Comparison of ENCODE assay signal across 8 cellular contexts in the genomic region with DNA sequence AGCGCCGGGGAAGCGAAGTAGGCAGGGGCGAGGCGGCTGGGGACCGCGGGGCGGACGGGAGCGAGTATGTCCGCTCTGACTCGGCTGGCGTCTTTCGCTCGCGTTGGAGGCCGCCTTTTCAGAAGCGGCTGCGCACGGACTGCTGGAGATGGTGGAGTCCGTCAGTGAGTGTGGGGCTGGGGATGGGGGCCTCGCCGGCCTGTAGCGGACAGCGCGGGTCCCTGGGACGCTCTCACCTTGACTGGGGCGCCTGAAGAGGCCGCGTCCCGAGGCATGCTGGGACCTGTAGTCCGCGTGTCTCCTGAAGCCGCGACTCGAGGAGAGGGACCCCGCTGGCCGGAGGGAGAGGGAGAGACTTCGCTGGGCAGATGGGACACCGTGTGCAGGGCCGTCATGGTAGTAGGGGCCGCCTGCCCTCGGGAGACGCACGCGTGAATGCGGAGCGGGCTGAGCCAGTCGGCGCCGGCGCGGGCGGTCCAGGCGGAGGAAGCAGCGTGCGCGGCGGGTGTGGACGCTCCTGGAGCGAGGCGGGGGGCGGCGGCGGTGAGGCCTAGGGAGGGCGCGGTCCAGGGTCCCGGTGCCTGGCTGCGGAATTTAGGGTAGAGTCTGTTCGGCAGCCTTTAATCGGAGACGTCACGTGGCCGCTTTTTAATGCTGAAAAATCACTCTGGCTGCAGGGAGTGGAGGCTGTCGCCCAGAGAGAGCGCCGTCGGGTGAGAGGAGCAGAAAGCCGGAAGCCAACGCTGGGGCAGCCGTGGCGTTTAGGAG. TPM values are rescaled to one million over a fixed set of nuclear protein-coding genes. Genes with fewer than 3 reads are reported as not detected.
DNase-seq lines count a peak whose midpoint lies in the region; ATAC-seq and TF ChIP-seq lines count a peak whose summit lies in the region.

Gene NDUFB2, plus strand, starts transcription at position 30 of the 768 bp plus-strand sequence. Its CDS starts 37 bp downstream, at position 67.

- ATAC-seq in GM19452 (IDR thresholded peaks at IDR 0.05; ENCODE audit: unreplicated experiment) (peak; percentile 94), HG03571 (IDR thresholded peaks at IDR 0.05; ENCODE audit: unreplicated experiment) (peak; percentile 91)
- peak; percentile 90 for ATAC-seq in activated CD8-positive, alpha-beta memory T cell treated with anti-CD3 and anti-CD28 coated beads, Interleukin-2, amount 10 ng/mL, durations not matched to agents 7 days and 5 days

- DNase-seq in Caki2 (ENCODE audit: low read depth) (peak; percentile 91), NOMO-1 (lab: John Stamatoyannopoulos, UW; ENCODE audit: unreplicated experiment in 2 of 2) (peak; percentile 61 to 62), epithelial cell of esophagus (ENCODE audit: low read depth) (peak; percentile 81)
- DNase-seq in activated CD8-positive, alpha-beta memory T cell treated with anti-CD3 and anti-CD28 coated beads, Interleukin-2, amount 10 ng/mL, durations not matched to agents 7 days and 5 days: peak; percentile 85
- DNase-seq in stimulated activated CD8-positive, alpha-beta memory T cell treated with anti-CD3 and anti-CD28 coated beads, Interleukin-4, amount 100 ng/mL, for 4 hours (ENCODE audit: low read depth in 2 of 2, low spot score in 1 of 2): peak; percentile 27 to 58

- peak within 1 kb of the TSS; percentile 82 for H3K4me3 ChIP-seq in epithelial cell of esophagus (ENCODE audit: low read length)
- peak within 1 kb of the TSS; percentile 88 for H3K4me3 ChIP-seq in mononuclear cell (ENCODE audit: low read length)

- CTCF ChIA-PET in activated CD8-positive, alpha-beta memory T cell treated with anti-CD3 and anti-CD28 coated beads, Interleukin-2, amount 10 ng/mL, durations not matched to agents 7 days and 5 days (lab: Charles Lee): interaction anchor here (1.1 to 2.0 kb wide), 3 partner anchors 22 to 227 kb away, joined by 4 to 5 read pairs (median 4); partner anchors contain the start of gene ADCK2

- H3K4me1 Mint-ChIP-seq in activated CD8-positive, alpha-beta memory T cell treated with anti-CD3 and anti-CD28 coated beads, Interleukin-2, amount 10 ng/mL, durations not matched to agents 7 days and 5 days: peaks cover 42% of the 10 kb centered on the region

- H3K27me3 Mint-ChIP-seq in activated CD8-positive, alpha-beta memory T cell treated with anti-CD3 and anti-CD28 coated beads, Interleukin-2, amount 10 ng/mL, durations not matched to agents 7 days and 5 days: no peaks in the 10 kb centered on the region

- no peaks in the 10 kb centered on the region for H3K9me3 ChIP-seq in mononuclear cell (ENCODE audit: low read depth, low read length)

- in situ Hi-C loops in Caki2 (cut with HindIII; ENCODE audit: low pct_unique_long_range_greater_than_20kb, low sequenced_read_pairs): no loop called here

- H3K9me3 Mint-ChIP-seq in activated CD8-positive, alpha-beta memory T cell treated with anti-CD3 and anti-CD28 coated beads, Interleukin-2, amount 10 ng/mL, durations not matched to agents 7 days and 5 days (ENCODE audit: low read depth): no peaks in the 10 kb centered on the region

- H3K27ac Mint-ChIP-seq in activated CD8-positive, alpha-beta memory T cell treated with anti-CD3 and anti-CD28 coated beads, Interleukin-2, amount 10 ng/mL, durations not matched to agents 7 days and 5 days: peak within 1 kb of the TSS; percentile 96

- H3K4me3 Mint-ChIP-seq in activated CD8-positive, alpha-beta memory T cell treated with anti-CD3 and anti-CD28 coated beads, Interleukin-2, amount 10 ng/mL, durations not matched to agents 7 days and 5 days: peak within 1 kb of the TSS; percentile 97

- H3K36me3 Mint-ChIP-seq in activated CD8-positive, alpha-beta memory T cell treated with anti-CD3 and anti-CD28 coated beads, Interleukin-2, amount 10 ng/mL, durations not matched to agents 7 days and 5 days: peaks cover 13% of the 10 kb centered on the region

- no peak for TF ChIP-seq CTCF in epithelial cell of esophagus (IDR thresholded peaks at IDR 0.05; ENCODE audit: insufficient read depth, low read depth, low read length, missing control alignments)

- peaks cover 21% of the 10 kb centered on the region for H3K4me1 ChIP-seq in mononuclear cell (ENCODE audit: insufficient read depth, low read length)

- H3K27me3 ChIP-seq in mononuclear cell (ENCODE audit: insufficient read depth, low read length): no peaks in the 10 kb centered on the region

RNA-seq across cellular contexts. Expression of gene NDUFB2, which starts in this region (rescaled TPM):
- total RNA-seq in Caki2 (2014; rRNA removed; shearing (Covaris generic); ENCODE audit: low replicate concordance): 335 and 337 TPM in 2 replicates
- 100 to 1,000 TPM; 165 to 170 TPM for total RNA-seq in activated CD8-positive, alpha-beta memory T cell treated with anti-CD3 and anti-CD28 coated beads, Interleukin-2, amount 10 ng/mL, durations not matched to agents 7 days and 5 days
- 48.9 TPM for total RNA-seq in mononuclear cell

Comparison
In these comparisons a context has a peak if more than half of its experiments do, and no peak if none do; other contexts are left out.
1. Peak in every context shown above with its lines: DNase-seq, ATAC-seq and H3K4me3 ChIP-seq.